Comparison of ENCODE assay signal across 11 cellular contexts in the genomic region with DNA sequence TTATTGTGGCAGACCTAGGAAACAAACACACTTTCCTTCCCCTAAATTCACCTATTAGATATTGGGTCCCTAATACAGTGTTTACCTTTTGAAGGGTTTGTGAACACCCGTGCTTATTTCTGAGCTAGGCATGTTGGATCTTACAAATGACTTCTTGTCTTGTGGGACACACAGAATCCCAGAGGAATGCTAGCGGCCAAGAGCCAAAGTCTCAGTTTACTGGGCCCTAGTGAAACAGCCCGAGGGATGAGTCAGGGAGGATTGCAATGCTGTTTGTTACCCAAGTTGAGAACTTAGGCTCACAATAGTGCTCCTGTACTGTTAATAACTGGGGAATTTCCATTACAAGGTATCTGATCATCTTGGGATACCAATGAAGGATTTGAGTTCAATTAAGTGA.
DNase-seq lines count a peak whose midpoint lies in the region; ATAC-seq, FAIRE-seq and TF ChIP-seq lines count a peak whose summit lies in the region.
"Had no signal": no experiment of that assay in that cellular context is flagged by ENCODE, and none has a peak within 500 bp of the region (broad histone marks: within the 10 kb centered on the region; RNA-seq: fewer than 3 reads in every experiment).

No MANE protein-coding gene starts in this region.

- TF ChIP-seq CTCF in gastroesophageal sphincter (IDR thresholded peaks at IDR 0.05): no peak

- ATAC-seq in gastroesophageal sphincter (no peak), HG02885 (IDR thresholded peaks at IDR 0.05; ENCODE audit: poor library complexity, unreplicated experiment) (no peak)

- H3K4me1 ChIP-seq in gastroesophageal sphincter: no peaks in the 10 kb centered on the region
- H3K4me1 ChIP-seq in effector memory CD4-positive, alpha-beta T cell (ENCODE audit: control insufficient read depth, insufficient read depth, low read length, poor library complexity, severe bottlenecking): no peaks in the 10 kb centered on the region

- H3K27me3 ChIP-seq in gastroesophageal sphincter: peaks cover 9% of the 10 kb centered on the region
- H3K27me3 ChIP-seq in effector memory CD4-positive, alpha-beta T cell (replicated peaks; ENCODE audit: control insufficient read depth, insufficient read depth, low read length, poor library complexity, severe bottlenecking): no peaks in the 10 kb centered on the region

- FAIRE-seq in H54 (lab: Jason Lieb, UNC) (peak; percentile 77), urothelium cell line (lab: Jason Lieb, UNC) (peak; percentile 13)

- no peak overlapping the region for H3K27ac ChIP-seq in gastroesophageal sphincter
- no peak overlapping the region for H3K27ac ChIP-seq in effector memory CD4-positive, alpha-beta T cell (ENCODE audit: insufficient read depth, low read length, poor library complexity, severe bottlenecking)

- H3K36me3 ChIP-seq in gastroesophageal sphincter: no peaks in the 10 kb centered on the region
- H3K36me3 ChIP-seq in effector memory CD4-positive, alpha-beta T cell (ENCODE audit: control insufficient read depth, insufficient read depth, low read length): no peaks in the 10 kb centered on the region

- H3K9me3 ChIP-seq in gastroesophageal sphincter: no peaks in the 10 kb centered on the region
- no peaks in the 10 kb centered on the region for H3K9me3 ChIP-seq in effector memory CD4-positive, alpha-beta T cell (ENCODE audit: control insufficient read depth, low read length)

- DNase-seq in H54 (ENCODE audit: insufficient read length, low spot score) (peak; percentile 46), T1000 (lab: John Stamatoyannopoulos, UW) (peak; percentile 51), fibroblast of the conjunctiva (ENCODE audit: low read depth) (peak; percentile 21), urothelium cell line (ENCODE audit: low spot score) (peak; percentile 87)
- DNase-seq in effector memory CD4-positive, alpha-beta T cell: no peak
- DNase-seq: activated CD4-positive, alpha-beta T cell treated with anti-CD3 and anti-CD28 coated beads, Interleukin-2, amount 10 ng/mL, durations not matched to agents 24 days and 14 days; activated effector memory CD4-positive, alpha-beta T cell treated with anti-CD3 and anti-CD28 coated beads, Interleukin-2, amount 50 U/mL, for 16 hours; DMS79; midbrain had no signal

- no peak overlapping the region for H3K4me3 ChIP-seq in gastroesophageal sphincter
- no peak overlapping the region for H3K4me3 ChIP-seq in effector memory CD4-positive, alpha-beta T cell (ENCODE audit: insufficient read depth, low read depth, low read length, poor library complexity, severe bottlenecking)

- TF ChIP-seq POLR2A in H54 (IDR thresholded peaks at IDR 0.05; ENCODE audit: low read depth, low read length) (no peak), gastroesophageal sphincter (IDR thresholded peaks at IDR 0.05) (no peak)

- no peak for TF ChIP-seq EP300 in gastroesophageal sphincter (IDR thresholded peaks at IDR 0.05)

- WGBS in gastroesophageal sphincter (ENCODE audit: low coverage in 1 of 2), 2 donors: 63% methylated on average over 2 of the region's 3 CpGs; no CpG with 5 or more reads in 1 of the 2 donors

Comparison
In these comparisons a context has a peak if more than half of its experiments do, and no peak if none do; other contexts are left out.
1. DNase-seq: peak in H54 (single experiment), T1000 (single experiment), fibroblast of the conjunctiva (single experiment) and urothelium cell line (single experiment); none in effector memory CD4-positive, alpha-beta T cell (0 of 3).